7 cellular contexts compared by ENCODE assay signal in genomic region chr12:106841471-106842302, GRCh38.
DNase-seq lines count a peak whose midpoint lies in the region; ATAC-seq, FAIRE-seq and TF ChIP-seq lines count a peak whose summit lies in the region.

No MANE protein-coding gene starts in this region.

- no peaks in the 10 kb centered on the region for H3K9me3 Mint-ChIP-seq in HFFc6
- no peaks in the 10 kb centered on the region for H3K9me3 Mint-ChIP-seq in MCF 10A (ENCODE audit: unreplicated experiment)

- DNase-seq in DMS79 (lab: John Stamatoyannopoulos, UW): peak; percentile 3
- DNase-seq in HFFc6: peak; percentile 48
- peak; percentile 62 for DNase-seq in OCI-LY7 (ENCODE audit: low spot score)
- peak; percentile 58 for DNase-seq in MCF 10A (ENCODE audit: unreplicated experiment)
- no peak for DNase-seq in keratinocyte (ENCODE audit: low read depth, low spot score)
- DNase-seq in stimulated activated CD8-positive, alpha-beta memory T cell treated with anti-CD3 and anti-CD28 coated beads, Interleukin-4, amount 100 ng/mL, for 48 hours: peak; percentile 29

- no peak overlapping the region for H3K9ac ChIP-seq in keratinocyte (ENCODE audit: control insufficient read depth, extremely low read depth, insufficient read depth, low read length)

- H3K9me3 ChIP-seq in OCI-LY7 (ENCODE audit: low read length): no peaks in the 10 kb centered on the region
- H3K9me3 ChIP-seq in keratinocyte (ENCODE audit: control insufficient read depth, low read depth, low read length): no peaks in the 10 kb centered on the region

- H3K27ac Mint-ChIP-seq in HFFc6 (peak overlapping the region; percentile 72), MCF 10A (ENCODE audit: low read depth, unreplicated experiment) (no peak overlapping the region)

- no peaks in the 10 kb centered on the region for H3K36me3 ChIP-seq in OCI-LY7 (ENCODE audit: insufficient read depth, low read length)
- no peaks in the 10 kb centered on the region for H3K36me3 ChIP-seq in keratinocyte (ENCODE audit: control insufficient read depth in 2 of 2, extremely low read depth in 1 of 2, insufficient read depth in 2 of 2, low read length in 2 of 2)

- no peaks in the 10 kb centered on the region for H3K27me3 ChIP-seq in keratinocyte (ENCODE audit: control insufficient read depth, extremely low read depth, insufficient read depth, low read length)

- no peaks in the 10 kb centered on the region for H3K36me3 Mint-ChIP-seq in HFFc6 (ENCODE audit: low read depth)
- H3K36me3 Mint-ChIP-seq in MCF 10A (ENCODE audit: insufficient read depth, unreplicated experiment): peaks cover 16% of the 10 kb centered on the region

- H3K27ac ChIP-seq in OCI-LY7 (ENCODE audit: low read depth, low read length, poor library complexity, severe bottlenecking) (no peak overlapping the region), keratinocyte (ENCODE audit: control insufficient read depth, insufficient read depth, low read length) (no peak overlapping the region)

- no peaks in the 10 kb centered on the region for H3K27me3 Mint-ChIP-seq in HFFc6 (ENCODE audit: insufficient read depth)
- H3K27me3 Mint-ChIP-seq in MCF 10A (ENCODE audit: insufficient read depth, unreplicated experiment): no peaks in the 10 kb centered on the region

- BruUV-seq in OCI-LY7 (replicated peaks; lab: Mats Ljungman, UMichigan) (no TSS peak), MCF 10A (replicated peaks; lab: Mats Ljungman, UMichigan) (no TSS peak)

- H3K4me1 Mint-ChIP-seq in HFFc6 (ENCODE audit: low read depth) (peaks cover 30% of the 10 kb centered on the region), MCF 10A (ENCODE audit: insufficient read depth, unreplicated experiment) (no peaks in the 10 kb centered on the region)

- no peaks in the 10 kb centered on the region for H3K4me1 ChIP-seq in OCI-LY7 (ENCODE audit: insufficient read depth, low read length, poor library complexity, severe bottlenecking)
- peaks cover 5% of the 10 kb centered on the region for H3K4me1 ChIP-seq in keratinocyte (ENCODE audit: control insufficient read depth, extremely low read depth, insufficient read depth, low read length)

- H4K20me1 ChIP-seq in OCI-LY7 (ENCODE audit: insufficient read depth, low read length) (no peaks in the 10 kb centered on the region; the same call in 1 of the 2 replicates), keratinocyte (ENCODE audit: control insufficient read depth, extremely low read depth, insufficient read depth, low read length) (no peaks in the 10 kb centered on the region)

- no peak for FAIRE-seq in keratinocyte (lab: Jason Lieb, UNC)

- intact Hi-C loops in OCI-LY7 (cut with micrococcal nuclease; ENCODE audit: unreplicated experiment) (loop anchor here (1.0 to 2.0 kb wide), 2 partner anchors 105 to 457 kb away; no protein-coding TSS in a partner anchor), MCF 10A (cut with micrococcal nuclease) (loop anchor here (1.0 to 10.0 kb wide), 5 partner anchors 79 to 617 kb away; partner anchors contain the start of gene POLR3B)

- H3K4me2 ChIP-seq in OCI-LY7 (ENCODE audit: low read length) (no peak overlapping the region), keratinocyte (ENCODE audit: control insufficient read depth, extremely low read depth, insufficient read depth, low read depth, low read length) (no peak overlapping the region)

- H2AFZ ChIP-seq in OCI-LY7 (ENCODE audit: low read length): no peak overlapping the region
- H2AFZ ChIP-seq in keratinocyte (ENCODE audit: control insufficient read depth, low read length): no peak overlapping the region

- POLR2A ChIA-PET in OCI-LY7 (lab: Charles Lee): interaction anchor here (0.9 to 1.1 kb wide), 3 partner anchors 21 to 424 kb away, joined by 3 to 4 read pairs (median 4); no protein-coding TSS in a partner anchor
- POLR2A ChIA-PET in MCF 10A (lab: Yijun Ruan, JAX): interaction anchor here (0.6 kb wide), 1 partner anchor 11 kb away, joined by 4 read pairs; no protein-coding TSS in a partner anchor

- H3K79me2 ChIP-seq in OCI-LY7 (ENCODE audit: insufficient read depth, low read depth, low read length) (no peaks in the 10 kb centered on the region), keratinocyte (ENCODE audit: control insufficient read depth, insufficient read depth, low read length) (no peaks in the 10 kb centered on the region)

- no peaks in the 10 kb centered on the region for H3K9me1 ChIP-seq in keratinocyte (ENCODE audit: control insufficient read depth, extremely low read depth, insufficient read depth, low read length)

- CTCF ChIA-PET in OCI-LY7 (lab: Charles Lee; ENCODE audit: unreplicated experiment): interaction anchor here (0.5 to 0.8 kb wide), 5 partner anchors 105 to 486 kb away, joined by 3 to 4 read pairs (median 3); partner anchors contain the start of gene POLR3B
- CTCF ChIA-PET in MCF 10A (lab: Yijun Ruan, JAX): interaction anchor here (0.6 to 4.6 kb wide), 34 partner anchors 8 to 615 kb away, joined by 3 to 32 read pairs (median 4); partner anchors contain the start of gene POLR3B

- no peaks in the 10 kb centered on the region for H3K9me2 ChIP-seq in OCI-LY7 (ENCODE audit: insufficient read depth, low read length)

- peak; percentile 85 for TF ChIP-seq CTCF in HFFc6 (IDR thresholded peaks at IDR 0.05)
- peak; percentile 94 for TF ChIP-seq CTCF in OCI-LY7 (conservative IDR thresholded peaks at IDR 0.05; ENCODE audit: low read length)
- TF ChIP-seq CTCF in MCF 10A (IDR thresholded peaks at IDR 0.05; ENCODE audit: unreplicated experiment): peak; percentile 57
- peak in 2 of 3 experiments; percentile 33 to 46 for TF ChIP-seq CTCF in keratinocyte (optimal IDR thresholded peaks at IDR 0.05 in 1 of 3, IDR thresholded peaks at IDR 0.05 in 1 of 3, conservative IDR thresholded peaks at IDR 0.05 in 1 of 3; ENCODE audit: extremely low read depth in 1 of 3, insufficient read depth in 2 of 3, low read length in 3 of 3)

- dilution Hi-C loops in keratinocyte (cut with MboI; ENCODE audit: extremely low pct_ligation_motif_present, low sequenced_read_pairs): no loop called here

- H3K4me3 ChIP-seq in OCI-LY7 (ENCODE audit: low read depth, low read length, poor library complexity, severe bottlenecking) (no peak overlapping the region), keratinocyte (ENCODE audit: control insufficient read depth in 2 of 3, extremely low read depth in 1 of 3, insufficient read depth in 2 of 3, low read depth in 1 of 3, low read length in 3 of 3) (no peak overlapping the region)

- H3K4me3 Mint-ChIP-seq in HFFc6: peak overlapping the region; percentile 34
- H3K4me3 Mint-ChIP-seq in MCF 10A (ENCODE audit: unreplicated experiment): no peak overlapping the region

- ATAC-seq in GM21619 (IDR thresholded peaks at IDR 0.05; ENCODE audit: unreplicated experiment): no peak

Comparison
In these comparisons a context has a peak if more than half of its experiments do, and no peak if none do; other contexts are left out.
1. CTCF ChIP-seq: peak in every context shown above with its lines; median percentile 94 in OCI-LY7; 85 in HFFc6; 57 in MCF 10A; 40 in keratinocyte.